1 cellular context compared by ENCODE assay signal in genomic region chr12:11872055-11872454, GRCh38.
TF ChIP-seq lines count a peak whose summit lies in the region.

No MANE protein-coding gene starts in this region.

TF ChIP-seq in A549, 52 proteins besides CTCF, POLR2A, EP300 and RAD21 (continued from another document):
- TF ChIP-seq RNF2 (IDR thresholded peaks at IDR 0.05; ENCODE audit: borderline replicate concordance, low read depth) (no peak), RARB (CRISPR knock-in tag; IDR thresholded peaks at IDR 0.05) (no peak), NPAS2 (CRISPR knock-in tag; IDR thresholded peaks at IDR 0.05; ENCODE audit: borderline replicate concordance) (no peak)
